Comparison of ENCODE assay signal across 27 cellular contexts in the genomic region with DNA sequence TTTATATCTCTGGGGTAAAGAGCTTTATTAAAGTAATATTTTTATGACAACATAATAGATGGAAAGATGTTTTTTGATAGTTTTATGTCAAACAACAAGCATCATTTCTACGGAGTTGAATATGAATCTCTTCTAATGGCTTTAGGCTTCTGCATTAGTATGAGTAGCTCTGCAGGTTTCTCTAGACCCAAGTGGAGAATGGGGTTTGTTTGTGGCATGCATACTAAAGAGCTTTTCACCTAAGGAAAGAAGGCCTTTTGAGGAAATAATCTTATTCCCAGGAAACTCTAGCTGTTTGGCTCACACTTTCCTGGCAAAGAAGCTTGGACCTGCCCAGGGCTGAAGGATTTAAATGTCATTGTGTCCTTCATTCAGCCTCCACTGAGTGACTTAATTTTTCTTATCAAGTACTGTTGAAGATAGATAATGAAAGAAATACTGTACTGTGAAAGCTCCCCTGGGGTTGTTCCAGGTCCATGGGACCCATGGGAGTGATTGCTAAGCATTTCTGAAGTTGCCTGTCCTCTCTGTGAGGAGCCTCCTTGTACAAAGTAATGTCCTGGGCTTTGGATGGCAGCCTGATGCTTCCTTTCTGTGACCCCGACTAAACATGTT.
"Had no signal": no experiment of that assay in that cellular context is flagged by ENCODE, and none has a peak within 500 bp of the region (broad histone marks: within the 10 kb centered on the region; RNA-seq: fewer than 3 reads in every experiment).

No MANE protein-coding gene starts in this region.

- DNase-seq: activated CD4-positive, alpha-beta memory T cell treated with anti-CD3 and anti-CD28 coated beads for 36 hours; activated CD4-positive, alpha-beta T cell treated with anti-CD3 and anti-CD28 coated beads, Interleukin-2, amount 10 ng/mL, durations not matched to agents 24 days and 14 days; activated CD8-positive, alpha-beta memory T cell treated with anti-CD3 and anti-CD28 coated beads, Interleukin-2, amount 50 U/mL, for 4 hours; activated effector memory CD4-positive, alpha-beta T cell treated with anti-CD3 and anti-CD28 coated beads, Interleukin-2, amount 50 U/mL, for 16 hours; activated naive CD4-positive, alpha-beta T cell treated with anti-CD3 and anti-CD28 coated beads for 36 hours; activated naive CD8-positive, alpha-beta T cell treated with anti-CD3 and anti-CD28 coated beads for 36 hours; activated T-cell treated with anti-CD3 and anti-CD28 coated beads, Interleukin-2, amount 50 U/mL, for 1 hour; caudate nucleus; cortex of kidney; effector memory CD8-positive, alpha-beta T cell; foreskin fibroblast; heart left ventricle; hypothalamus; kidney glomerular epithelial cell; left lung; mucosa of descending colon; right lobe of liver; stimulated activated CD4-positive, alpha-beta T cell treated with anti-CD3 and anti-CD28 coated beads, Interleukin-2, amount 100 ng/mL, for 48 hours; stimulated activated naive CD4-positive, alpha-beta T cell treated with Interleukin-2 at 50 U/mL for 16 hours; T-helper 17 cell; T1000; upper lobe of left lung had no signal

- H3K27ac ChIP-seq: ascending aorta, heart left ventricle, left lung, neutrophil, right lobe of liver, upper lobe of left lung had no signal

- H3K9me3 ChIP-seq: ascending aorta, heart left ventricle, left lung, mucosa of descending colon, neutrophil, right lobe of liver, upper lobe of left lung, vagina had no signal

- H3K4me1 ChIP-seq: ascending aorta, left lung, right lobe of liver, upper lobe of left lung had no signal

- ATAC-seq: effector memory CD8-positive, alpha-beta T cell; esophagus mucosa; left lung; mucosa of descending colon; natural killer cell treated with Interleukin-12 subunit alpha and Interleukin-12 subunit beta and Interleukin-15 and Interleukin-18, amount 100 ng/mL, for 72 hours; right lobe of liver; T-helper 17 cell had no signal

- H3K4me3 ChIP-seq: ascending aorta, heart left ventricle, left lung, mucosa of descending colon, right lobe of liver, upper lobe of left lung, vagina had no signal

- H3K36me3 ChIP-seq: ascending aorta, heart left ventricle, left lung, neutrophil, right lobe of liver, upper lobe of left lung, vagina had no signal

- H3K27me3 ChIP-seq: ascending aorta, heart left ventricle, left lung, neutrophil, right lobe of liver, upper lobe of left lung, vagina had no signal
